17 cellular contexts compared by ENCODE assay signal in genomic region chr3:29644956-29645661, GRCh38.
DNase-seq lines count a peak whose midpoint lies in the region; ATAC-seq and TF ChIP-seq lines count a peak whose summit lies in the region.
"Had no signal": no experiment of that assay in that cellular context is flagged by ENCODE, and none has a peak within 500 bp of the region (broad histone marks: within the 10 kb centered on the region; RNA-seq: fewer than 3 reads in every experiment).

No MANE protein-coding gene starts in this region.

- no peak overlapping the region for H3K4me3 ChIP-seq in AG09309 (ENCODE audit: control insufficient read depth, low read depth, low read length)
- H3K4me3 ChIP-seq in GM23248, result no peak overlapping the region
- H3K4me3 ChIP-seq: HAP-1, Peyer's patch had no signal

- H3K27ac ChIP-seq in GM23248, result peak overlapping the region; percentile 59
- H3K27ac ChIP-seq: Peyer's patch had no signal

- WGBS in GM23248 (ENCODE audit: low coverage in 1 of 2, low lambda C conversion rate in 2 of 2, missing lambda C conversion rate in 2 of 2), 2 experiments, result 59 to 65% methylated on average over 3 of the region's 3 CpGs

- no peaks in the 10 kb centered on the region for H3K36me3 Mint-ChIP-seq in chondrocyte (ENCODE audit: low read depth)
- H3K36me3 Mint-ChIP-seq in activated naive CD4-positive, alpha-beta T cell treated with anti-CD3 and anti-CD28 coated beads for 36 hours (ENCODE audit: low read depth), result no peaks in the 10 kb centered on the region
- no peaks in the 10 kb centered on the region for H3K36me3 Mint-ChIP-seq in effector memory CD8-positive, alpha-beta T cell (ENCODE audit: insufficient read depth)
- H3K36me3 Mint-ChIP-seq: IgD-negative memory B cell had no signal

- no peaks in the 10 kb centered on the region for H3K27me3 Mint-ChIP-seq in chondrocyte (ENCODE audit: low read depth)
- H3K27me3 Mint-ChIP-seq in activated naive CD4-positive, alpha-beta T cell treated with anti-CD3 and anti-CD28 coated beads for 36 hours (ENCODE audit: low read depth), result no peaks in the 10 kb centered on the region
- H3K27me3 Mint-ChIP-seq in effector memory CD8-positive, alpha-beta T cell, result no peaks in the 10 kb centered on the region
- H3K27me3 Mint-ChIP-seq: IgD-negative memory B cell had no signal

- H3K27me3 ChIP-seq in GM23248 (replicated peaks; ENCODE audit: insufficient read depth), result no peaks in the 10 kb centered on the region
- H3K27me3 ChIP-seq: Peyer's patch had no signal

- H2AFZ ChIP-seq in GM23248, result no peak overlapping the region

- DNase-seq in AG09309 (ENCODE audit: low read depth) (peak; percentile 16), GM23248 (peak; percentile 64), chondrocyte (ENCODE audit: low spot score) (no peak), foreskin melanocyte (peak; percentile 86)
- no peak for DNase-seq in activated naive CD4-positive, alpha-beta T cell treated with anti-CD3 and anti-CD28 coated beads for 36 hours
- DNase-seq in effector memory CD8-positive, alpha-beta T cell, result no peak
- DNase-seq: C1 segment of cervical spinal cord; Karpas-422; NCI-H1048; NCI-H1436 treated with DMSO at 0.1 percent for 48 hours; NCI-H2081 treated with DMSO at 0.1 percent for 48 hours; NCI-H748 treated with DMSO at 0.1 percent for 48 hours; NK-92 treated with Interleukin-12 subunit alpha and Interleukin-12 subunit beta, amount 100 ng/mL, for 24 hours; Peyer's patch had no signal

- CTCF ChIA-PET in activated naive CD4-positive, alpha-beta T cell treated with anti-CD3 and anti-CD28 coated beads for 36 hours (lab: Charles Lee), result no interaction called here

- intact Hi-C loops in activated naive CD4-positive, alpha-beta T cell treated with anti-CD3 and anti-CD28 coated beads for 36 hours (cut with micrococcal nuclease), result no loop called here

- peaks cover 45% of the 10 kb centered on the region for H3K79me2 ChIP-seq in GM23248 (ENCODE audit: insufficient read depth)

- no peaks in the 10 kb centered on the region for H3K9me3 Mint-ChIP-seq in chondrocyte (ENCODE audit: low read depth)
- no peaks in the 10 kb centered on the region for H3K9me3 Mint-ChIP-seq in activated naive CD4-positive, alpha-beta T cell treated with anti-CD3 and anti-CD28 coated beads for 36 hours
- H3K9me3 Mint-ChIP-seq in effector memory CD8-positive, alpha-beta T cell, result peaks cover 0 to 9% of the 10 kb centered on the region in 2 donors

- H3K4me3 Mint-ChIP-seq in chondrocyte (ENCODE audit: unreplicated experiment), result no peak overlapping the region
- no peak overlapping the region for H3K4me3 Mint-ChIP-seq in activated naive CD4-positive, alpha-beta T cell treated with anti-CD3 and anti-CD28 coated beads for 36 hours
- H3K4me3 Mint-ChIP-seq in effector memory CD8-positive, alpha-beta T cell, result no peak overlapping the region
- H3K4me3 Mint-ChIP-seq: IgD-negative memory B cell had no signal

- no peaks in the 10 kb centered on the region for H3K9me3 ChIP-seq in GM23248 (ENCODE audit: low read depth)
- H3K9me3 ChIP-seq: HAP-1, Peyer's patch had no signal

- H3K36me3 ChIP-seq in GM23248 (ENCODE audit: low read depth), result no peaks in the 10 kb centered on the region
- H3K36me3 ChIP-seq: HAP-1, Peyer's patch had no signal

- H3K27ac Mint-ChIP-seq in chondrocyte (ENCODE audit: unreplicated experiment), result peak overlapping the region; percentile 53
- no peak overlapping the region for H3K27ac Mint-ChIP-seq in activated naive CD4-positive, alpha-beta T cell treated with anti-CD3 and anti-CD28 coated beads for 36 hours
- H3K27ac Mint-ChIP-seq in effector memory CD8-positive, alpha-beta T cell, result no peak overlapping the region
- H3K27ac Mint-ChIP-seq: IgD-negative memory B cell had no signal

- no peak for ATAC-seq in HG02763 (IDR thresholded peaks at IDR 0.05; ENCODE audit: unreplicated experiment)
- ATAC-seq in effector memory CD8-positive, alpha-beta T cell (replicated peaks), result no peak

- peaks cover 49% of the 10 kb centered on the region for H3K4me1 Mint-ChIP-seq in chondrocyte (ENCODE audit: low read depth)
- no peaks in the 10 kb centered on the region for H3K4me1 Mint-ChIP-seq in activated naive CD4-positive, alpha-beta T cell treated with anti-CD3 and anti-CD28 coated beads for 36 hours (ENCODE audit: low read depth)
- no peaks in the 10 kb centered on the region for H3K4me1 Mint-ChIP-seq in effector memory CD8-positive, alpha-beta T cell (ENCODE audit: low read depth in 2 of 2)

- no peak for TF ChIP-seq CTCF in AG09309 (IDR thresholded peaks at IDR 0.05; ENCODE audit: control insufficient read depth, insufficient read depth, low read depth, low read length, missing control alignments)
- no peak for TF ChIP-seq CTCF in chondrocyte (IDR thresholded peaks at IDR 0.05)

- H3K4me1 ChIP-seq in GM23248 (ENCODE audit: insufficient read depth), result peaks cover 35% of the 10 kb centered on the region
- H3K4me1 ChIP-seq: Peyer's patch had no signal

- no peaks in the 10 kb centered on the region for H4K20me1 ChIP-seq in GM23248 (ENCODE audit: insufficient read depth)

- H3K9me2 ChIP-seq in GM23248 (ENCODE audit: insufficient read depth), result no peaks in the 10 kb centered on the region

- in situ Hi-C loops in GM23248 (cut with MboI), result no loop called here

- H3K4me2 ChIP-seq in GM23248 (ENCODE audit: unreplicated experiment), result peak overlapping the region; percentile 36

- H3F3A ChIP-seq in GM23248 (ENCODE audit: insufficient read depth), result peaks cover 38% of the 10 kb centered on the region

- H3K9ac ChIP-seq in GM23248, result 0 out of 2 replicates have a peak overlapping the region, but pooled peaks have one; percentile 3

Comparison
In these comparisons a context has a peak if more than half of its experiments do, and no peak if none do; other contexts are left out.
1. DNase-seq: peak in AG09309 (single experiment), GM23248 (single experiment) and foreskin melanocyte (single experiment); none in chondrocyte (single experiment), activated naive CD4-positive, alpha-beta T cell treated with anti-CD3 and anti-CD28 coated beads for 36 hours (single experiment) and effector memory CD8-positive, alpha-beta T cell (0 of 3).